ENCODE assay signal across 8 cellular contexts in genomic region chr5:141524604-141525597, GRCh38. TPM values are rescaled to one million over a fixed set of nuclear protein-coding genes. Genes with fewer than 3 reads are reported as not detected.
DNase-seq lines count a peak whose midpoint lies in the region; ATAC-seq and TF ChIP-seq lines count a peak whose summit lies in the region.

No MANE protein-coding gene starts in this region.

- H3K4me1 Mint-ChIP-seq in activated naive CD8-positive, alpha-beta T cell treated with anti-CD3 and anti-CD28 coated beads for 36 hours = peaks cover 42% of the 10 kb centered on the region
- peaks cover 31% of the 10 kb centered on the region for H3K4me1 Mint-ChIP-seq in glutamatergic neuron (ENCODE audit: low read depth, unreplicated experiment)

- TF ChIP-seq CTCF in GM10266 (IDR thresholded peaks at IDR 0.05; ENCODE audit: control insufficient read depth, insufficient read depth, low read depth, missing control alignments) (peak; percentile 98), HEK293 (tag by site-specific recombination; IDR thresholded peaks at IDR 0.05) (peak; percentile 98), glutamatergic neuron (IDR thresholded peaks at IDR 0.05; ENCODE audit: partially characterized antibody, unreplicated experiment) (peak; percentile 98), osteoblast (IDR thresholded peaks at IDR 0.05; ENCODE audit: extremely low read depth, low read depth, low read length) (peak; percentile 100)

- H3K9me3 Mint-ChIP-seq in activated naive CD8-positive, alpha-beta T cell treated with anti-CD3 and anti-CD28 coated beads for 36 hours = no peaks in the 10 kb centered on the region
- H3K9me3 Mint-ChIP-seq in glutamatergic neuron (ENCODE audit: unreplicated experiment) = peaks cover 8% of the 10 kb centered on the region

- peak; percentile 95 for ATAC-seq in aorta (ENCODE audit: low FRiP score)

- CTCF ChIA-PET in HEK293 (lab: Yijun Ruan, JAX) = interaction anchor here (0.5 to 10.9 kb wide), 46 partner anchors 10 to 328 kb away, joined by 3 to 160 read pairs (median 5); partner anchors contain the start of genes PCDHB14, PCDHGA10, PCDHGA11 and PCDHGA12

- peak overlapping the region; percentile 66 for H3K27ac Mint-ChIP-seq in activated naive CD8-positive, alpha-beta T cell treated with anti-CD3 and anti-CD28 coated beads for 36 hours
- peak overlapping the region; percentile 80 for H3K27ac Mint-ChIP-seq in glutamatergic neuron (ENCODE audit: unreplicated experiment)

- H3K4me2 ChIP-seq in osteoblast (ENCODE audit: insufficient read depth, low read length) = peak overlapping the region; percentile 66

- H3K27me3 Mint-ChIP-seq in activated naive CD8-positive, alpha-beta T cell treated with anti-CD3 and anti-CD28 coated beads for 36 hours = no peaks in the 10 kb centered on the region
- H3K27me3 Mint-ChIP-seq in glutamatergic neuron (ENCODE audit: unreplicated experiment) = no peaks in the 10 kb centered on the region

- H3K4me3 ChIP-seq in HEK293 (ENCODE audit: low read depth, low read length) = no peak overlapping the region
- peak overlapping the region; percentile 18 for H3K4me3 ChIP-seq in osteoblast (ENCODE audit: insufficient read depth, low read length)
- H3K4me3 ChIP-seq in aorta (ENCODE audit: low read length in 2 of 2) = no peak overlapping the region

- H3K4me1 ChIP-seq in HEK293 (ENCODE audit: control insufficient read depth, insufficient read depth, low read length) (peaks cover 11% of the 10 kb centered on the region), osteoblast (ENCODE audit: insufficient read depth, low read length) (peaks cover 69% of the 10 kb centered on the region), aorta (ENCODE audit: control insufficient read depth in 1 of 2, insufficient read depth in 2 of 2, low read length in 2 of 2) (no peaks in the 10 kb centered on the region)

- H3K27me3 ChIP-seq in osteoblast (ENCODE audit: insufficient read depth, low read length) (no peaks in the 10 kb centered on the region), aorta (ENCODE audit: control insufficient read depth in 1 of 2, insufficient read depth in 2 of 2, low read length in 1 of 2) (no peaks in the 10 kb centered on the region)

- POLR2A ChIA-PET in HEK293 (lab: Yijun Ruan, JAX) = interaction anchor here (1.5 kb wide), 1 partner anchor 104 kb away, joined by 6 read pairs; the partner anchor contains the start of gene PCDHGA11

- no peak overlapping the region for H3K27ac ChIP-seq in HEK293 (ENCODE audit: extremely low read depth, low read depth, low read length)
- peak overlapping the region; percentile 70 for H3K27ac ChIP-seq in osteoblast (ENCODE audit: low read depth, low read length)
- H3K27ac ChIP-seq in aorta (ENCODE audit: low read depth in 1 of 2, low read length in 2 of 2) = peak overlapping the region; percentile 29 to 63

- no peak overlapping the region for H3K4me3 Mint-ChIP-seq in activated naive CD8-positive, alpha-beta T cell treated with anti-CD3 and anti-CD28 coated beads for 36 hours
- peak overlapping the region; percentile 69 for H3K4me3 Mint-ChIP-seq in glutamatergic neuron (ENCODE audit: unreplicated experiment)

- DNase-seq in GM10266 (ENCODE audit: extremely low spot score) (peak; percentile 65), M059J (ENCODE audit: low read depth) (peak; percentile 94), SHP77 treated with DMSO at 0.1 percent for 48 hours (lab: John Stamatoyannopoulos, UW) (peak; percentile 82), glutamatergic neuron (peak; percentile 85), osteoblast (ENCODE audit: insufficient read length, low spot score, missing footprints) (peak; percentile 90), aorta (peak; percentile 86 to 93)
- peak; percentile 39 for DNase-seq in activated naive CD8-positive, alpha-beta T cell treated with anti-CD3 and anti-CD28 coated beads for 36 hours

- peaks cover 49% of the 10 kb centered on the region for H3K36me3 Mint-ChIP-seq in activated naive CD8-positive, alpha-beta T cell treated with anti-CD3 and anti-CD28 coated beads for 36 hours
- H3K36me3 Mint-ChIP-seq in glutamatergic neuron (ENCODE audit: unreplicated experiment) = no peaks in the 10 kb centered on the region

- H3K79me2 ChIP-seq in osteoblast (ENCODE audit: insufficient read depth, low read length) = peaks cover 7% of the 10 kb centered on the region

- 29 to 30% methylated on average over 12 of the region's 12 CpGs for WGBS in aorta, 2 donors

- intact Hi-C loops in aorta (cut with DNase I) = loop anchor here (2.0 to 10.0 kb wide), 5 partner anchors 34 to 110 kb away; partner anchors contain the start of genes PCDHGA10 (in 1 of the 2), PCDHGA11 (in 1 of the 2), PCDHGB7 (in 1 of the 2) and PCDHGC3 (in 1 of the 2)

- peak overlapping the region; percentile 23 for H2AFZ ChIP-seq in osteoblast (ENCODE audit: low read length)

- no peaks in the 10 kb centered on the region for H4K20me1 ChIP-seq in osteoblast (ENCODE audit: insufficient read depth, low read length)

- peaks cover 33 to 95% of the 10 kb centered on the region in 2 experiments for H3K36me3 ChIP-seq in HEK293 (ENCODE audit: control insufficient read depth in 2 of 2, insufficient read depth in 1 of 2, low read length in 2 of 2)
- peaks cover 32% of the 10 kb centered on the region for H3K36me3 ChIP-seq in osteoblast (ENCODE audit: insufficient read depth, low read length)
- H3K36me3 ChIP-seq in aorta (ENCODE audit: control insufficient read depth in 1 of 2, insufficient read depth in 2 of 2, low read length in 1 of 2) = peaks cover 2 to 7% of the 10 kb centered on the region in 2 donors

- no peaks in the 10 kb centered on the region for H3K9me3 ChIP-seq in HEK293 (ENCODE audit: control insufficient read depth, insufficient read depth, low read depth, low read length)
- H3K9me3 ChIP-seq in osteoblast (ENCODE audit: low read depth, low read length) = no peaks in the 10 kb centered on the region
- H3K9me3 ChIP-seq in aorta (ENCODE audit: control insufficient read depth, low read length) = no peaks in the 10 kb centered on the region

TF ChIP-seq in HEK293, 187 proteins besides CTCF, POLR2A, EP300 and RAD21 (continues in another document):
- TF ChIP-seq ZNF37A (tag by site-specific recombination; IDR thresholded peaks at IDR 0.05) = no peak
- TF ChIP-seq SCRT2 (tag by site-specific recombination; IDR thresholded peaks at IDR 0.05) = peak; percentile 93
- peak; percentile 88 for TF ChIP-seq IKZF3 (tag by site-specific recombination; IDR thresholded peaks at IDR 0.05)
- 0 out of 2 replicates have a peak, but pooled peaks have one; percentile 29 for TF ChIP-seq PATZ1 (tag by site-specific recombination; IDR thresholded peaks at IDR 0.05)

RNA-seq across cellular contexts. Expression of gene PCDHGC5, which starts 36.0 kb away (rescaled TPM):
- total RNA-seq in M059J (2014; rRNA removed; shearing (Covaris generic)) = 2.0 and 2.2 TPM in 2 replicates
- not detected for total RNA-seq in activated naive CD8-positive, alpha-beta T cell treated with anti-CD3 and anti-CD28 coated beads for 36 hours
- total RNA-seq in glutamatergic neuron (ENCODE audit: unreplicated experiment) (4.0 TPM), osteoblast (3.6 and 5.3 TPM in 2 replicates), aorta (1 to 10 TPM; 2.8 to 6.3 TPM)
- polyA plus RNA-seq in aorta = under 1 TPM; 0.25 to 0.84 TPM

RNA-seq across cellular contexts. Expression of gene PCDHGC4, which starts 40.1 kb away (rescaled TPM):
- 0.25 and 0.69 TPM in 2 replicates for total RNA-seq in M059J (2014; rRNA removed; shearing (Covaris generic))
- not detected for total RNA-seq in activated naive CD8-positive, alpha-beta T cell treated with anti-CD3 and anti-CD28 coated beads for 36 hours
- total RNA-seq in glutamatergic neuron (ENCODE audit: unreplicated experiment) = 6.7 TPM
- total RNA-seq in osteoblast = 2.9 and 3.8 TPM in 2 replicates
- total RNA-seq in aorta = 1 to 10 TPM; 2.8 to 6.1 TPM
- under 1 TPM; 0.05 to 0.38 TPM for polyA plus RNA-seq in aorta

RNA-seq across cellular contexts. Expression of gene PCDHGC3, which starts 49.1 kb away (rescaled TPM):
- total RNA-seq in M059J (2014; rRNA removed; shearing (Covaris generic)) = 41.3 and 88.4 TPM in 2 replicates
- under 1 TPM in 1 of 2 experiments, not detected in 1; 0.33 TPM for total RNA-seq in activated naive CD8-positive, alpha-beta T cell treated with anti-CD3 and anti-CD28 coated beads for 36 hours
- total RNA-seq in glutamatergic neuron (ENCODE audit: unreplicated experiment) (40.1 TPM), osteoblast (59.4 and 91.3 TPM in 2 replicates), aorta (100 to 1,000 TPM in 1 of 2 donors, 10 to 100 TPM in 1; 67.3 to 116 TPM)
- polyA plus RNA-seq in aorta = 10 to 100 TPM; 23.9 to 99.0 TPM

Comparison
In these comparisons a context has a peak if more than half of its experiments do, and no peak if none do; other contexts are left out.
1. DNase-seq: peak in every context shown above with its lines; median percentile 94 in M059J; 90 in osteoblast; 90 in aorta; 85 in glutamatergic neuron; 82 in SHP77 treated with DMSO at 0.1 percent for 48 hours; 65 in GM10266; 39 in activated naive CD8-positive, alpha-beta T cell treated with anti-CD3 and anti-CD28 coated beads for 36 hours.
2. RNA of gene PCDHGC3, which starts 49.1 kb away (total RNA-seq): 67.3 to 116 TPM in aorta, 41.3 to 88.4 TPM in M059J, 59.4 to 91.3 TPM in osteoblast and 40.1 TPM in glutamatergic neuron (single experiment); 0.33 TPM in activated naive CD8-positive, alpha-beta T cell treated with anti-CD3 and anti-CD28 coated beads for 36 hours; every median in the first group is over 10 times any median in the second.
3. Peak in every context shown above with its lines, with median percentiles within 50 percentile points of each other: CTCF ChIP-seq.